ENCODE assay signal across 12 cellular contexts in genomic region chr22:39839917-39840510, GRCh38. TPM values are rescaled to one million over a fixed set of nuclear protein-coding genes. Genes with fewer than 3 reads are reported as not detected.
A peak's percentile ranks its signal among the peaks of the same experiment; 100 is the strongest.
DNase-seq lines count a peak whose midpoint lies in the region; ATAC-seq, FAIRE-seq and TF ChIP-seq lines count a peak whose summit lies in the region.
"Had no signal": no experiment of that assay in that cellular context is flagged by ENCODE, and none has a peak within 500 bp of the region (broad histone marks: within the 10 kb centered on the region; RNA-seq: fewer than 3 reads in every experiment).

No MANE protein-coding gene starts in this region.

- ATAC-seq in stimulated activated naive CD8-positive, alpha-beta T cell treated with anti-CD3 and anti-CD28 coated beads, Interleukin-15, amount 100 ng/mL, for 72 hours, result peak; percentile 99

- H3K9me3 Mint-ChIP-seq in stimulated activated naive CD8-positive, alpha-beta T cell treated with anti-CD3 and anti-CD28 coated beads, Interleukin-15, amount 100 ng/mL, for 72 hours, result no peaks in the 10 kb centered on the region

- H3K4me3 ChIP-seq in right atrium auricular region, result no peak overlapping the region

- TF ChIP-seq POLR2A in erythroblast (IDR thresholded peaks at IDR 0.05; ENCODE audit: low read length), result peak; percentile 54

- no peak for FAIRE-seq in frontal cortex (lab: Jason Lieb, UNC)

- no peaks in the 10 kb centered on the region for H3K36me3 ChIP-seq in right atrium auricular region

- no peak overlapping the region for H3K27ac Mint-ChIP-seq in stimulated activated naive CD8-positive, alpha-beta T cell treated with anti-CD3 and anti-CD28 coated beads, Interleukin-15, amount 100 ng/mL, for 72 hours

- DNase-seq in activated T-cell treated with anti-CD3 and anti-CD28 coated beads for 24 hours (ENCODE audit: low read depth) (peak; percentile 36), erythroblast (lab: John Stamatoyannopoulos, UW) (peak; percentile 81 to 89), right atrium auricular region (ENCODE audit: low spot score) (no peak), frontal cortex (ENCODE audit: low spot score in 2 of 2) (no peak), SW 1271 (lab: John Stamatoyannopoulos, UW) (no peak)
- no peak for DNase-seq in activated T-cell treated with anti-CD3 and anti-CD28 coated beads, Interleukin-2, amount 50 U/mL, for 1 hour
- peak; percentile 3 for DNase-seq in activated CD4-positive, alpha-beta T cell treated with anti-CD3 and anti-CD28 coated beads, Interleukin-2, amount 50 U/mL, for 1 hour
- DNase-seq in stimulated activated naive CD8-positive, alpha-beta T cell treated with anti-CD3 and anti-CD28 coated beads, Interleukin-15, amount 100 ng/mL, for 72 hours, result peak; percentile 17 to 41

- no peak for TF ChIP-seq CTCF in right atrium auricular region (IDR thresholded peaks at IDR 0.05)

- no peak overlapping the region for H3K27ac ChIP-seq in right atrium auricular region
- H3K27ac ChIP-seq: parathyroid adenoma, VCaP had no signal

- peaks cover 16% of the 10 kb centered on the region for H3K4me1 Mint-ChIP-seq in stimulated activated naive CD8-positive, alpha-beta T cell treated with anti-CD3 and anti-CD28 coated beads, Interleukin-15, amount 100 ng/mL, for 72 hours

- no peaks in the 10 kb centered on the region for H3K27me3 Mint-ChIP-seq in stimulated activated naive CD8-positive, alpha-beta T cell treated with anti-CD3 and anti-CD28 coated beads, Interleukin-15, amount 100 ng/mL, for 72 hours

- peak overlapping the region; percentile 15 to 28 for H3K4me3 Mint-ChIP-seq in stimulated activated naive CD8-positive, alpha-beta T cell treated with anti-CD3 and anti-CD28 coated beads, Interleukin-15, amount 100 ng/mL, for 72 hours

- H3K4me1 ChIP-seq in right atrium auricular region, result no peaks in the 10 kb centered on the region
- H3K4me1 ChIP-seq: parathyroid adenoma had no signal

- no peaks in the 10 kb centered on the region for H3K9me3 ChIP-seq in right atrium auricular region

- H3K27me3 ChIP-seq in right atrium auricular region, result no peaks in the 10 kb centered on the region

RNA-seq across cellular contexts. Expression of gene ENTHD1, which starts 53.5 kb away (rescaled TPM):
- not detected for total RNA-seq in right atrium auricular region
- under 0.01 TPM for total RNA-seq in frontal cortex
- total RNA-seq: Daoy, lung microvascular endothelial cell had no signal

Comparison
In these comparisons a context has a peak if more than half of its experiments do, and no peak if none do; other contexts are left out.
1. DNase-seq: peak in activated T-cell treated with anti-CD3 and anti-CD28 coated beads for 24 hours (single experiment), activated CD4-positive, alpha-beta T cell treated with anti-CD3 and anti-CD28 coated beads, Interleukin-2, amount 50 U/mL, for 1 hour (single experiment), erythroblast (2 of 2) and stimulated activated naive CD8-positive, alpha-beta T cell treated with anti-CD3 and anti-CD28 coated beads, Interleukin-15, amount 100 ng/mL, for 72 hours (2 of 2); none in activated T-cell treated with anti-CD3 and anti-CD28 coated beads, Interleukin-2, amount 50 U/mL, for 1 hour (single experiment), right atrium auricular region (single experiment), frontal cortex (0 of 2) and SW 1271 (0 of 2).